25 cellular contexts compared by ENCODE assay signal in genomic region chr5:86126202-86126601, GRCh38.
"Had no signal": no experiment of that assay in that cellular context is flagged by ENCODE, and none has a peak within 500 bp of the region (broad histone marks: within the 10 kb centered on the region; RNA-seq: fewer than 3 reads in every experiment).

No MANE protein-coding gene starts in this region.

- H3K27ac Mint-ChIP-seq: immature natural killer cell; mesothelial cell of epicardium; naive B cell; natural killer cell; nephron progenitor cell; stimulated activated naive B cell treated with anti-CD40 and anti-IgM and Interleukin-4, amounts not matched to agents 10 μg/mL and 1 μg/mL and 100 μg/mL, for 72 hours; stimulated activated naive CD8-positive, alpha-beta T cell treated with anti-CD3 and anti-CD28 coated beads, Interleukin-15, Interleukin-2, amounts not matched to agents 100 ng/mL and 50 ng/mL, for 24 hours; type B pancreatic cell had no signal

- H3K27ac ChIP-seq: left ventricle myocardium inferior, ovary, prostate gland, skin epidermis, tibial nerve, uterus had no signal

- DNase-seq: hypothalamus; immature natural killer cell; islet precursor cell; left ventricle myocardium inferior; mesendoderm; naive B cell; natural killer cell; nephron progenitor cell; ovary; retina; right cardiac atrium; stimulated activated CD4-positive, alpha-beta T cell treated with anti-CD3 and anti-CD28 coated beads, Interleukin-12 subunit alpha, Interleukin-12 subunit beta, amount 100 ng/mL, for 4 hours; stimulated activated CD4-positive, alpha-beta T cell treated with anti-CD3 and anti-CD28 coated beads, Interleukin-15, amount 100 ng/mL, for 24 hours; stimulated activated CD4-positive, alpha-beta T cell treated with anti-CD3 and anti-CD28 coated beads, Interleukin-2, amount 100 ng/mL, for 24 hours; stimulated activated CD4-positive, alpha-beta T cell treated with anti-CD3 and anti-CD28 coated beads, Interleukin-4, amount 100 ng/mL, for 1 hour; stimulated activated naive B cell treated with anti-CD40 and anti-IgM and Interleukin-4, amounts not matched to agents 10 μg/mL and 1 μg/mL and 100 μg/mL, for 72 hours; uterus had no signal

- H3K4me3 Mint-ChIP-seq: immature natural killer cell; mesothelial cell of epicardium; naive B cell; natural killer cell; nephron progenitor cell; stimulated activated naive B cell treated with anti-CD40 and anti-IgM and Interleukin-4, amounts not matched to agents 10 μg/mL and 1 μg/mL and 100 μg/mL, for 72 hours; stimulated activated naive CD8-positive, alpha-beta T cell treated with anti-CD3 and anti-CD28 coated beads, Interleukin-15, Interleukin-2, amounts not matched to agents 100 ng/mL and 50 ng/mL, for 24 hours; type B pancreatic cell had no signal

- H3K4me1 Mint-ChIP-seq: immature natural killer cell; mesothelial cell of epicardium; naive B cell; natural killer cell; nephron progenitor cell; stimulated activated naive B cell treated with anti-CD40 and anti-IgM and Interleukin-4, amounts not matched to agents 10 μg/mL and 1 μg/mL and 100 μg/mL, for 72 hours had no signal

- H3K27me3 Mint-ChIP-seq: naive B cell; stimulated activated naive B cell treated with anti-CD40 and anti-IgM and Interleukin-4, amounts not matched to agents 10 μg/mL and 1 μg/mL and 100 μg/mL, for 72 hours; stimulated activated naive CD8-positive, alpha-beta T cell treated with anti-CD3 and anti-CD28 coated beads, Interleukin-15, Interleukin-2, amounts not matched to agents 100 ng/mL and 50 ng/mL, for 24 hours; type B pancreatic cell had no signal

- H3K9me3 ChIP-seq: left ventricle myocardium inferior, ovary, prostate gland, tibial nerve, uterus had no signal

- ATAC-seq: natural killer cell; right cardiac atrium; sciatic nerve; stimulated activated naive B cell treated with anti-CD40 and anti-IgM and Interleukin-4, amounts not matched to agents 10 μg/mL and 1 μg/mL and 100 μg/mL, for 72 hours had no signal

- H3K36me3 Mint-ChIP-seq: immature natural killer cell; mesothelial cell of epicardium; naive B cell; natural killer cell; stimulated activated naive B cell treated with anti-CD40 and anti-IgM and Interleukin-4, amounts not matched to agents 10 μg/mL and 1 μg/mL and 100 μg/mL, for 72 hours; type B pancreatic cell had no signal

- H3K4me3 ChIP-seq: left ventricle myocardium inferior, lung, ovary, prostate gland, skin epidermis, tibial nerve, uterus had no signal

- H3K9me3 Mint-ChIP-seq: mesothelial cell of epicardium; nephron progenitor cell; stimulated activated naive B cell treated with anti-CD40 and anti-IgM and Interleukin-4, amounts not matched to agents 10 μg/mL and 1 μg/mL and 100 μg/mL, for 72 hours; type B pancreatic cell had no signal

- H3K36me3 ChIP-seq: left ventricle myocardium inferior, ovary, prostate gland, tibial nerve, uterus had no signal

- H3K27me3 ChIP-seq: ovary, tibial nerve, uterus had no signal
